In the genomic region with DNA sequence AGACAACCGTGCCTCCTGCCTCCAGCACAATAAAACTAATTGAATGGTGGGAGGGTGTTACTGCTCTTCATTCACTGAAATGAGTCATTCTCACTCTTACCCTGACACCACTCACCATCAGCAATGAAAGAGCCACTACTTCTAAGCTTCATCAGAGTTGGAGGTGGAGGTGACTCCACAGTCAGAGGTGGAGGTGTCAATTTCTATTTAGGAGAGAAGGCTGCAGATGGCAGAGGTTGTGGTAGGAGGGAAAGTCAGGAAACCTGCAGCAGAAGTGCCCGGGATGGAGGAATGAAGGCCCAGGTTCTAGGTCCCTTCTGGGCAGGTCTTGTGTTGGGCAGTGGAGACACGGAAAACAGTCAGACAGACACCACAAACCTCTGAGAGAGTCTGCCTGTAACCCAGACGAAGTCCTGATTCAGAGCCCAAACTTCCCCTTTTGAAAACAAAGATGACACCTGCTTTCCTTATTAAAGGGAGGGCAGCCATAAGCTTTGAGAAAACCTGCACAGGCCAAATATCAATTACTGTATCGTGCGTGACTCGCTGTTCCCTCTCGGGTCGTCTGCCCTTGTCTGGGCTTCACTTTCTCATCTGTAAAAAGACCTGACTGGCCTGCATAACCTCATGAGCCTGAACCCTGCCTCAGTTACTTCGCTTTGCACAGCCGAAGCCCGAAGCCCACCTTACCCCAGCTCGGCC, we compare ENCODE assay signal across 8 cellular contexts. TPM values are rescaled to one million over a fixed set of nuclear protein-coding genes. Genes with fewer than 3 reads are reported as not detected.
DNase-seq lines count a peak whose midpoint lies in the region; ATAC-seq and TF ChIP-seq lines count a peak whose summit lies in the region.

No MANE protein-coding gene starts in this region.

- H3K27me3 ChIP-seq in adrenal gland (no peaks in the 10 kb centered on the region), left lung (no peaks in the 10 kb centered on the region), stomach smooth muscle (ENCODE audit: control insufficient read depth in 1 of 2, insufficient read depth in 2 of 2, low read length in 2 of 2) (no peaks in the 10 kb centered on the region)

- H3K9ac ChIP-seq in stomach smooth muscle (ENCODE audit: low read length in 2 of 2) = peak overlapping the region; percentile 72 to 86

- WGBS in adrenal gland, 4 donors = 4 to 9% (median 6%) methylated on average over 11 to 13 of the region's 13 CpGs

- H3K4me3 ChIP-seq in GM12865 (ENCODE audit: low read depth, low read length) (peak overlapping the region; percentile 82), adrenal gland (peak overlapping the region in 3 of 4 donors; percentile 38 to 98 (median 57)), left lung (peak overlapping the region; percentile 87 to 96), stomach smooth muscle (ENCODE audit: low read length in 2 of 2) (peak overlapping the region; percentile 69 to 94)

- no peaks in the 10 kb centered on the region for H3K36me3 ChIP-seq in adrenal gland (replicated peaks in 1 of 2)
- H3K36me3 ChIP-seq in left lung = no peaks in the 10 kb centered on the region
- no peaks in the 10 kb centered on the region for H3K36me3 ChIP-seq in stomach smooth muscle (ENCODE audit: control insufficient read depth in 2 of 2, insufficient read depth in 2 of 2, low read length in 2 of 2)

- TF ChIP-seq POLR2A in adrenal gland (IDR thresholded peaks at IDR 0.05) = no peak

- DNase-seq in GM12865 (ENCODE audit: low read depth) = peak; percentile 56
- peak; percentile 78 for DNase-seq in NOMO-1 treated with DMSO at 0.1 percent for 48 hours (lab: John Stamatoyannopoulos, UW; ENCODE audit: unreplicated experiment)
- no peak for DNase-seq in adrenal gland
- no peak for DNase-seq in left lung
- no peak for DNase-seq in NCI-H1092 (lab: John Stamatoyannopoulos, UW)

- TF ChIP-seq CTCF in GM12865 (IDR thresholded peaks at IDR 0.05; ENCODE audit: insufficient read depth, low read depth, low read length, missing control alignments) (no peak), adrenal gland (IDR thresholded peaks at IDR 0.05) (no peak), left lung (IDR thresholded peaks at IDR 0.05) (no peak)

- peaks cover 23 to 45% of the 10 kb centered on the region in 2 donors for H3K4me1 ChIP-seq in adrenal gland (replicated peaks in 1 of 2)
- H3K4me1 ChIP-seq in left lung = peaks cover 8 to 55% of the 10 kb centered on the region in 2 donors
- H3K4me1 ChIP-seq in stomach smooth muscle (ENCODE audit: control insufficient read depth, insufficient read depth, low read length) = peaks cover 30% of the 10 kb centered on the region

- intact Hi-C loops in adrenal gland (cut with DNase I) (loop anchor here (5.0 to 10.0 kb wide), 5 partner anchors 53 to 356 kb away; a partner anchor contains a TSS), left lung (cut with DNase I) (loop anchor here in 1 of 2 donors (10.0 kb wide), 1 partner anchor 153 kb away; no protein-coding TSS in a partner anchor)

- H3K9me3 ChIP-seq in adrenal gland (replicated peaks in 1 of 3) (no peaks in the 10 kb centered on the region), left lung (no peaks in the 10 kb centered on the region), stomach smooth muscle (ENCODE audit: control insufficient read depth in 2 of 2, low read length in 2 of 2) (no peaks in the 10 kb centered on the region)

- ATAC-seq in left lung (no peak), GM21423 (IDR thresholded peaks at IDR 0.05; ENCODE audit: unreplicated experiment) (no peak), HG03432 (IDR thresholded peaks at IDR 0.05; ENCODE audit: unreplicated experiment) (no peak)

- peak overlapping the region in 3 of 5 donors; percentile 55 to 80 (median 72) for H3K27ac ChIP-seq in adrenal gland
- H3K27ac ChIP-seq in left lung = peak overlapping the region; percentile 53 to 79
- H3K27ac ChIP-seq in stomach smooth muscle (ENCODE audit: low read length) = peak overlapping the region; percentile 37

RNA-seq across cellular contexts. Expression of a gene that starts 0.7 kb away (rescaled TPM):
- 10 to 100 TPM; 32.5 to 68.6 (median 40.7) TPM for total RNA-seq in adrenal gland
- 10 to 100 TPM; 48.9 to 57.8 (median 51.2) TPM for polyA plus RNA-seq in adrenal gland
- 10 to 100 TPM; 36.8 to 38.2 TPM for total RNA-seq in left lung

RNA-seq across cellular contexts. Expression of a gene that starts 0.9 kb away (rescaled TPM):
- total RNA-seq in adrenal gland = 10 to 100 TPM in 5 of 8 donors, 1 to 10 TPM in 3; 6.3 to 16.7 (median 11.7) TPM
- polyA plus RNA-seq in adrenal gland = 10 to 100 TPM in 1 of 3 donors, 1 to 10 TPM in 2; 4.2 to 10.5 (median 4.3) TPM
- 1 to 10 TPM; 7.9 to 8.8 TPM for total RNA-seq in left lung

RNA-seq across cellular contexts. Expression of a gene that starts 49.4 kb away (rescaled TPM):
- total RNA-seq in adrenal gland (10 to 100 TPM; 34.9 to 81.4 (median 43.5) TPM), left lung (10 to 100 TPM; 30.1 to 32.9 TPM)
- 10 to 100 TPM; 17.1 to 97.1 (median 69.0) TPM for polyA plus RNA-seq in adrenal gland

Comparison
In these comparisons a context has a peak if more than half of its experiments do, and no peak if none do; other contexts are left out.
1. DNase-seq: peak in GM12865 (single experiment) and NOMO-1 treated with DMSO at 0.1 percent for 48 hours (single experiment); none in adrenal gland (0 of 7), left lung (0 of 2) and NCI-H1092 (single experiment).
2. Peak in every context shown above with its lines, with median percentiles within 50 percentile points of each other: H3K4me3 ChIP-seq and H3K27ac ChIP-seq.